Comparison of ENCODE assay signal across 10 cellular contexts in genomic region chr17:80984749-80985148, GRCh38. TPM values are rescaled to one million over a fixed set of nuclear protein-coding genes. Genes with fewer than 3 reads are reported as not detected.
A peak's percentile ranks its signal among the peaks of the same experiment; 100 is the strongest.
DNase-seq lines count a peak whose midpoint lies in the region; ATAC-seq and TF ChIP-seq lines count a peak whose summit lies in the region.
"Had no signal": no experiment of that assay in that cellular context is flagged by ENCODE, and none has a peak within 500 bp of the region (broad histone marks: within the 10 kb centered on the region; RNA-seq: fewer than 3 reads in every experiment).

No MANE protein-coding gene starts in this region.

- in situ Hi-C loops in astrocyte of the cerebellum (cut with HindIII; ENCODE audit: low sequenced_read_pairs) = no loop called here

- H3K79me2 ChIP-seq in SK-N-SH (ENCODE audit: insufficient read depth) = no peaks in the 10 kb centered on the region

- POLR2A ChIA-PET in SK-N-SH (lab: Yijun Ruan, JAX) = no interaction called here

- peaks cover 10% of the 10 kb centered on the region for H3F3A ChIP-seq in SK-N-SH (replicated peaks; ENCODE audit: insufficient read depth)

- H3K4me3 ChIP-seq in SK-N-SH (ENCODE audit: low read depth in 2 of 2, low read length in 1 of 2) (no peak overlapping the region), astrocyte of the cerebellum (ENCODE audit: low read depth, low read length) (no peak overlapping the region), thyroid gland (replicated peaks in 1 of 3) (no peak overlapping the region), tibial nerve (no peak overlapping the region)

- peaks cover 0 to 4% of the 10 kb centered on the region in 2 experiments; a peak in 1 of 4 replicates for H3K4me1 ChIP-seq in SK-N-SH (ENCODE audit: control insufficient read depth in 1 of 2, insufficient read depth in 2 of 2, low read depth in 1 of 2, low read length in 1 of 2)
- H3K4me1 ChIP-seq in thyroid gland = peaks cover 4 to 7% of the 10 kb centered on the region in 2 donors
- peaks cover 0 to 29% (median 13%) of the 10 kb centered on the region in 4 donors for H3K4me1 ChIP-seq in tibial nerve

- TF ChIP-seq EP300 in SK-N-SH (IDR thresholded peaks at IDR 0.05; ENCODE audit: borderline replicate concordance in 1 of 2, low read depth in 1 of 2, low read length in 1 of 2) (no peak), tibial nerve (IDR thresholded peaks at IDR 0.05) (peak in 1 of 2 donors; percentile 15)

- WGBS in SK-N-SH (ENCODE audit: low lambda C conversion rate) = 76% methylated on average over 7 of the region's 7 CpGs
- 51 to 55% methylated on average over 7 of the region's 7 CpGs for WGBS in thyroid gland, 2 donors
- WGBS in tibial nerve, 2 donors = 39 to 53% methylated on average over 7 of the region's 7 CpGs

- TF ChIP-seq POLR2A in thyroid gland (IDR thresholded peaks at IDR 0.05) (no peak), tibial nerve (IDR thresholded peaks at IDR 0.05) (no peak)

- TF ChIP-seq RAD21 in SK-N-SH (IDR thresholded peaks at IDR 0.05; ENCODE audit: low read length) = no peak

- H3K27me3 ChIP-seq in SK-N-SH (ENCODE audit: insufficient read depth) (no peaks in the 10 kb centered on the region), thyroid gland (peaks cover 4% of the 10 kb centered on the region), tibial nerve (no peaks in the 10 kb centered on the region)

- H3K4me2 ChIP-seq in SK-N-SH = no peak overlapping the region

- DNase-seq in SK-N-SH (no peak), astrocyte of the cerebellum (ENCODE audit: low read depth) (peak; percentile 91), iPS-NIHi11 (ENCODE audit: low spot score) (peak; percentile 67), thyroid gland (peak; percentile 29 to 42), tibial nerve (ENCODE audit: low spot score in 2 of 2) (no peak), DMS53 (lab: John Stamatoyannopoulos, UW) (no peak)
- DNase-seq in stimulated activated naive CD8-positive, alpha-beta T cell treated with anti-CD3 and anti-CD28 coated beads, Interleukin-15, Interleukin-2, amounts not matched to agents 100 U/mL and 50 U/mL, for 24 hours = no peak
- DNase-seq: activated CD8-positive, alpha-beta memory T cell treated with anti-CD3 and anti-CD28 coated beads, Interleukin-2, amount 10 ng/mL, durations not matched to agents 7 days and 5 days; midbrain had no signal

- no peaks in the 10 kb centered on the region for H4K20me1 ChIP-seq in SK-N-SH (ENCODE audit: insufficient read depth)

- CTCF ChIA-PET in SK-N-SH (lab: Yijun Ruan, JAX) = interaction anchor here (1.1 to 10.6 kb wide), 9 partner anchors 12 to 557 kb away, joined by 3 to 84 read pairs (median 5); no protein-coding TSS in a partner anchor

- H3K27ac ChIP-seq in SK-N-SH (ENCODE audit: low read depth in 2 of 2, low read length in 1 of 2) (no peak overlapping the region), thyroid gland (no peak overlapping the region), tibial nerve (no peak overlapping the region)

- H2AFZ ChIP-seq in SK-N-SH (ENCODE audit: low read depth) = no peak overlapping the region

- intact Hi-C loops in thyroid gland (cut with DNase I) = loop anchor here (5.0 kb wide), 1 partner anchor 557 kb away; no protein-coding TSS in a partner anchor

- TF ChIP-seq CTCF in SK-N-SH (IDR thresholded peaks at IDR 0.05) = no peak; the same call in 1 of the 2 replicates
- peak; percentile 59 for TF ChIP-seq CTCF in astrocyte of the cerebellum (IDR thresholded peaks at IDR 0.05; ENCODE audit: low read depth, low read length, missing control alignments)
- no peak for TF ChIP-seq CTCF in thyroid gland (IDR thresholded peaks at IDR 0.05)
- TF ChIP-seq CTCF in tibial nerve (IDR thresholded peaks at IDR 0.05) = no peak

- no peaks in the 10 kb centered on the region for H3K36me3 ChIP-seq in SK-N-SH (replicated peaks in 1 of 2; ENCODE audit: control insufficient read depth in 1 of 2, insufficient read depth in 2 of 2, low read length in 1 of 2)
- H3K36me3 ChIP-seq in thyroid gland = no peaks in the 10 kb centered on the region
- no peaks in the 10 kb centered on the region for H3K36me3 ChIP-seq in tibial nerve

- ATAC-seq in SK-N-SH treated with all-trans-retinoic acid at 6 μM for 48 hours = peak; percentile 42
- ATAC-seq in stimulated activated naive CD8-positive, alpha-beta T cell treated with anti-CD3 and anti-CD28 coated beads, Interleukin-15, Interleukin-2, amounts not matched to agents 100 U/mL and 50 U/mL, for 24 hours = no peak
- ATAC-seq: activated CD8-positive, alpha-beta memory T cell treated with anti-CD3 and anti-CD28 coated beads, Interleukin-2, amount 10 ng/mL, durations not matched to agents 7 days and 5 days had no signal

- H3K9me3 ChIP-seq in SK-N-SH (no peaks in the 10 kb centered on the region), thyroid gland (no peaks in the 10 kb centered on the region), tibial nerve (no peaks in the 10 kb centered on the region)

- H3K9me2 ChIP-seq in SK-N-SH = no peaks in the 10 kb centered on the region

- no peak overlapping the region for H3K9ac ChIP-seq in SK-N-SH

TF ChIP-seq in SK-N-SH treated with all-trans-retinoic acid at 6 μM for 48 hours, 23 proteins besides CTCF, POLR2A, EP300 and RAD21 (continues in another document):
- no peak for TF ChIP-seq ZC3H10 (CRISPR knock-in tag; IDR thresholded peaks at IDR 0.05)
- no peak for TF ChIP-seq RARB (CRISPR knock-in tag; IDR thresholded peaks at IDR 0.05)
- no peak for TF ChIP-seq ZNF565 (CRISPR knock-in tag; conservative IDR thresholded peaks at IDR 0.05; ENCODE audit: low read depth)
- TF ChIP-seq ARNTL (CRISPR knock-in tag; IDR thresholded peaks at IDR 0.05; ENCODE audit: borderline replicate concordance, low read depth) = no peak
- TF ChIP-seq, protein P1, sequence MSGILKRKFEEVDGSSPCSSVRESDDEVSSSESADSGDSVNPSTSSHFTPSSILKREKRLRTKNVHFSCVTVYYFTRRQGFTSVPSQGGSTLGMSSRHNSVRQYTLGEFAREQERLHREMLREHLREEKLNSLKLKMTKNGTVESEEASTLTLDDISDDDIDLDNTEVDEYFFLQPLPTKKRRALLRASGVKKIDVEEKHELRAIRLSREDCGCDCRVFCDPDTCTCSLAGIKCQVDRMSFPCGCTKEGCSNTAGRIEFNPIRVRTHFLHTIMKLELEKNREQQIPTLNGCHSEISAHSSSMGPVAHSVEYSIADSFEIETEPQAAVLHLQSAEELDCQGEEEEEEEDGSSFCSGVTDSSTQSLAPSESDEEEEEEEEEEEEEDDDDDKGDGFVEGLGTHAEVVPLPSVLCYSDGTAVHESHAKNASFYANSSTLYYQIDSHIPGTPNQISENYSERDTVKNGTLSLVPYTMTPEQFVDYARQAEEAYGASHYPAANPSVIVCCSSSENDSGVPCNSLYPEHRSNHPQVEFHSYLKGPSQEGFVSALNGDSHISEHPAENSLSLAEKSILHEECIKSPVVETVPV (CRISPR knock-in tag; IDR thresholded peaks at IDR 0.05) = no peak
- no peak for TF ChIP-seq GLIS3 (CRISPR knock-in tag; IDR thresholded peaks at IDR 0.05)
- TF ChIP-seq CSDC2 (CRISPR knock-in tag; IDR thresholded peaks at IDR 0.05) = no peak

TF ChIP-seq in SK-N-SH, 30 proteins besides CTCF, POLR2A, EP300 and RAD21 (continues in another document):
- no peak for TF ChIP-seq GABPA (IDR thresholded peaks at IDR 0.05; ENCODE audit: low read depth)
- TF ChIP-seq RCOR1 (IDR thresholded peaks at IDR 0.05; ENCODE audit: low read length) = no peak
- no peak for TF ChIP-seq YY1 (IDR thresholded peaks at IDR 0.05; ENCODE audit: low read depth)
- no peak for TF ChIP-seq MAX (IDR thresholded peaks at IDR 0.05; ENCODE audit: low read depth)
- TF ChIP-seq REST (IDR thresholded peaks at IDR 0.05; ENCODE audit: low read depth, low read length) = no peak
- TF ChIP-seq JUND (IDR thresholded peaks at IDR 0.05) = no peak
- no peak for TF ChIP-seq EZH2phosphoT487 (IDR thresholded peaks at IDR 0.05; ENCODE audit: borderline replicate concordance, low read depth)

RNA-seq across cellular contexts. Expression of gene CHMP6, which starts 6.9 kb away (rescaled TPM):
- 44.1 and 44.3 TPM in 2 replicates for polyA plus RNA-seq in SK-N-SH (2012; rRNA removed)
- 39.4 and 46.0 TPM in 2 replicates for polyA plus RNA-seq in SK-N-SH (2012; cell fraction: cytosol; rRNA removed)
- polyA plus RNA-seq in SK-N-SH (2012; cell fraction: nucleus; rRNA removed) = 24.7 and 32.2 TPM in 2 replicates
- total RNA-seq in thyroid gland (10 to 100 TPM; 19.5 to 37.8 (median 27.8) TPM), tibial nerve (10 to 100 TPM; 30.6 to 46.3 (median 40.2) TPM)

RNA-seq across cellular contexts. Expression of gene BAIAP2, which starts 50.2 kb away (rescaled TPM):
- polyA plus RNA-seq in SK-N-SH (2012; rRNA removed) = 15.5 and 19.8 TPM in 2 replicates
- 10.3 and 14.6 TPM in 2 replicates for polyA plus RNA-seq in SK-N-SH (2012; cell fraction: cytosol; rRNA removed)
- 39.2 and 39.3 TPM in 2 replicates for polyA plus RNA-seq in SK-N-SH (2012; cell fraction: nucleus; rRNA removed)
- total RNA-seq in thyroid gland = 10 to 100 TPM; 35.8 to 86.8 (median 42.1) TPM
- 10 to 100 TPM; 49.5 to 81.2 (median 66.9) TPM for total RNA-seq in tibial nerve

Comparison
In these comparisons a context has a peak if more than half of its experiments do, and no peak if none do; other contexts are left out.
1. DNase-seq: peak in astrocyte of the cerebellum (single experiment), iPS-NIHi11 (single experiment) and thyroid gland (2 of 2); none in SK-N-SH (single experiment), tibial nerve (0 of 2), DMS53 (single experiment) and stimulated activated naive CD8-positive, alpha-beta T cell treated with anti-CD3 and anti-CD28 coated beads, Interleukin-15, Interleukin-2, amounts not matched to agents 100 U/mL and 50 U/mL, for 24 hours (single experiment).